Comparison of ENCODE assay signal across 23 cellular contexts in the genomic region with DNA sequence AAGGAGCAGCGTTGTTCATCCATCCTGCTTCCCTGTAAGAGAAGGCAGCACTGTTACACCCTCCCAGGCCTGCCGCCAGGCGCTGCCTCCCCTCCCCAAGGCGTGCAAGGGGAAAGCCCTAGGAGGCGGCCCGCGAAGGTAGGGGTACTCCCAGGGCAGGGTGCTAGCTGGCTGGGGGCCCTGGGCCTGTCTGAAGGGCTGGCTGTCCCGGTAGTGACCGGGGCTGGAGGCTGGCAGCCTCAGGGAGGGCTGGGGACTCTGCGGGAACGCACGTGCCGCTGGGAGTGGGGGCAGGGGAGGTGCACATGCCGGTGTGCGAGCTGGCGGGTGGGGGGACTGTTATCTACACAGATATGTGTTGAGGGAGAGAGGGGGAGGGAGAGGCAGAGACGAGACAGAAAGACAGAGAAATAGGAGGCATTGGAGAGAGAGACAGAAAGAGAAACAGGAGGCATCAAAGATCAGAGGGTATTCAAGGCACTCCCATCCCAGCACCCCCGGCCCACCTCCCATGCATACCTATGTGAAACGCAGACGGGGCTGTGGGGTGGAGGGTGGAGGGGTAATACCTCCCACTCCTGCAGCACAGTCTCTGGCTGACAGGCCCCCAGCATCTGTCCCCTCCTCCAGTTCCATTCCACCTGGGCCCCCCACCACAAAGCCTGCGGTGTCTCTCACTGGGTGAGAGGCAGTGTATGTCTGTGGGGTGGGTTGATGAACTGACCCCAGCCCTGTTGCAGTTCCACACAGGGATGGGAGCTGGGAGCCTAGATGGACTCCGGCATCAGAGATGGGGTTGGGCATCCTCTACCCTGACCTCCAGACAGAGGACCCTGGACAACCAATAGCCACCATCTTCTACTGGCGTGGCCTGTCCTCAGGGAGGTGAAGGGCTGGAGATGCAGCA. TPM values are rescaled to one million over a fixed set of nuclear protein-coding genes. Genes with fewer than 3 reads are reported as not detected.
A peak's percentile ranks its signal among the peaks of the same experiment; 100 is the strongest.
DNase-seq lines count a peak whose midpoint lies in the region; ATAC-seq, FAIRE-seq and TF ChIP-seq lines count a peak whose summit lies in the region.
"Had no signal": no experiment of that assay in that cellular context is flagged by ENCODE, and none has a peak within 500 bp of the region (broad histone marks: within the 10 kb centered on the region; RNA-seq: fewer than 3 reads in every experiment).

No MANE protein-coding gene starts in this region.

- TF ChIP-seq CTCF in VCaP (conservative IDR thresholded peaks at IDR 0.05), result no peak
- TF ChIP-seq CTCF in hepatocyte (IDR thresholded peaks at IDR 0.05; ENCODE audit: poor library complexity), result no peak
- no peak for TF ChIP-seq CTCF in pancreas (IDR thresholded peaks at IDR 0.05)

- H3K4me3 ChIP-seq in HUES6 (ENCODE audit: low read depth, low read length) (peak overlapping the region; percentile 39), hepatocyte (no peak overlapping the region), pancreas (peak overlapping the region; percentile 64 to 92 (median 84))
- H3K4me3 ChIP-seq: thoracic aorta had no signal

- H3K27me3 ChIP-seq in HUES6 (ENCODE audit: control insufficient read depth, insufficient read depth, low read length), result peaks cover 28% of the 10 kb centered on the region
- no peaks in the 10 kb centered on the region for H3K27me3 ChIP-seq in hepatocyte
- no peaks in the 10 kb centered on the region for H3K27me3 ChIP-seq in pancreas

- H3K27ac ChIP-seq in HUES6 (ENCODE audit: low read depth, low read length) (no peak overlapping the region), VCaP (peak overlapping the region; percentile 99; the same call in 1 of the 2 replicates), hepatocyte (peak overlapping the region; percentile 66), pancreas (peak overlapping the region in 2 of 4 donors; percentile 46 to 64)
- H3K27ac ChIP-seq: thoracic aorta had no signal

- no peaks in the 10 kb centered on the region for H4K20me1 ChIP-seq in hepatocyte (ENCODE audit: insufficient read depth, poor library complexity, severe bottlenecking)

- DNase-seq in hepatocyte (ENCODE audit: low spot score) (peak; percentile 67), pancreas (peak in 3 of 6 donors; percentile 48 to 86 (median 75)), NCI-H128 (lab: John Stamatoyannopoulos, UW; ENCODE audit: unreplicated experiment) (no peak), GM19239 (ENCODE audit: insufficient read length, low spot score) (no peak)
- DNase-seq: activated CD4-positive, CD25-positive, alpha-beta regulatory T cell treated with anti-CD3 and anti-CD28 coated beads, Interleukin-2, amount 50 U/mL, for 72 hours; activated CD8-positive, alpha-beta T cell treated with anti-CD3 and anti-CD28 coated beads, Interleukin-2, amount 10 ng/mL, durations not matched to agents 7 days and 5 days; activated effector memory CD4-positive, alpha-beta T cell treated with anti-CD3 and anti-CD28 coated beads, Interleukin-2, amount 50 U/mL, for 16 hours; activated naive CD8-positive, alpha-beta T cell treated with anti-CD3 and anti-CD28 coated beads, Interleukin-2, amount 10 ng/mL, durations not matched to agents 7 days and 5 days; CD4-positive, CD25-positive, alpha-beta regulatory T cell; effector CD4-positive, alpha-beta T cell; left ventricle myocardium superior; NCI-H1930; NCI-H82; PC-3; stimulated activated CD4-positive, alpha-beta T cell treated with anti-CD3 and anti-CD28 coated beads, Interleukin-4, amount 100 ng/mL, for 4 hours; stimulated activated naive CD4-positive, alpha-beta T cell had no signal

- peak in 1 of 4 donors; percentile 1 for ATAC-seq in pancreas
- no peak for ATAC-seq in HG02973 (IDR thresholded peaks at IDR 0.05; ENCODE audit: unreplicated experiment)
- ATAC-seq: activated CD8-positive, alpha-beta T cell treated with anti-CD3 and anti-CD28 coated beads, Interleukin-2, amount 10 ng/mL, durations not matched to agents 7 days and 5 days; natural killer cell treated with Interleukin-12 subunit alpha and Interleukin-12 subunit beta and Interleukin-15 and Interleukin-18, amount 100 ng/mL, for 72 hours; PC-3; sciatic nerve had no signal

- H3K4me1 ChIP-seq in HUES6 (ENCODE audit: control insufficient read depth, insufficient read depth, low read length) (peaks cover 33% of the 10 kb centered on the region), hepatocyte (ENCODE audit: insufficient read depth) (peaks cover 43% of the 10 kb centered on the region), pancreas (peaks cover 30 to 45% (median 43%) of the 10 kb centered on the region in 3 donors)

- intact Hi-C loops in pancreas (cut with DNase I), result no loop called here

- no peak for FAIRE-seq in pancreas (lab: Jason Lieb, UNC)
- no peak for FAIRE-seq in GM19239 (lab: Jason Lieb, UNC)
- FAIRE-seq: HTR-8/SVneo had no signal

- H3K79me2 ChIP-seq in hepatocyte, result no peaks in the 10 kb centered on the region

- H3K9me3 ChIP-seq in HUES6 (ENCODE audit: control insufficient read depth, insufficient read depth, low read depth, low read length) (no peaks in the 10 kb centered on the region), hepatocyte (ENCODE audit: low read depth) (no peaks in the 10 kb centered on the region), pancreas (no peaks in the 10 kb centered on the region)
- H3K9me3 ChIP-seq: thoracic aorta had no signal

- H3K36me3 ChIP-seq in HUES6 (ENCODE audit: control insufficient read depth, insufficient read depth, low read length) (no peaks in the 10 kb centered on the region), hepatocyte (replicated peaks; ENCODE audit: insufficient read depth, low read depth) (no peaks in the 10 kb centered on the region), pancreas (peaks cover 0 to 2% (median 0%) of the 10 kb centered on the region in 3 donors)
- H3K36me3 ChIP-seq: thoracic aorta had no signal

- no peak overlapping the region for H2AFZ ChIP-seq in hepatocyte

- peak overlapping the region; percentile 65 for H3K4me2 ChIP-seq in hepatocyte

- H3K9ac ChIP-seq in HUES6 (ENCODE audit: low read length), result no peak overlapping the region

- 28% methylated on average over 23 of the region's 23 CpGs for WGBS in hepatocyte (ENCODE audit: low lambda C conversion rate, missing lambda C conversion rate)
- WGBS in pancreas, 2 donors, result 24 to 25% methylated on average over 23 of the region's 23 CpGs

- no peaks in the 10 kb centered on the region for H3K9me2 ChIP-seq in hepatocyte (replicated peaks; ENCODE audit: insufficient read depth)

RNA-seq across cellular contexts. Expression of a gene that starts 49.9 kb away (rescaled TPM):
- total RNA-seq in hepatocyte (12.0 and 12.3 TPM in 2 replicates), pancreas (10 to 100 TPM; 53.4 to 93.3 (median 64.8) TPM)
- polyA plus RNA-seq in hepatocyte (14.2 and 18.0 TPM in 2 replicates), pancreas (100 to 1,000 TPM in 1 of 2 donors, 10 to 100 TPM in 1; 83.6 to 100 TPM)
- polyA plus RNA-seq: CD4-positive, CD25-positive, alpha-beta regulatory T cell had no signal
